8 cellular contexts compared by ENCODE assay signal in the genomic region with DNA sequence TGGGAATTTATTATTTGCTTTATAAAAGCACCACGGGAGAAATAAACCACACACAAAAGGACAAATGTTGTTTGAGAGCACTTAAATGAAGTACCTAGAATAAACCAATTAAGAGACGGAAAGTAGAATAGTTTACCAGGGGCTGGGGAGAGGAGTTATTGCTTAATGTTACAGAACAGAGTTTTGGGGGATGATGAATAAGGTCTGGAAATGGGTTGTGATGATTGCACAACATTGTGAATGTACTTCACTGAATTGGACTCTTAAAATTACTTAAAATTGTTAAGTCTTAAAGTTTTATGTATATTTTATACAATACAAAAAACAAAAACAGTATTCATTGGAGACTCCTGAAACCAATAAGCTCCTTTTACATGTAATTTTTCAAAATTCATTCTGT. TPM values are rescaled to one million over a fixed set of nuclear protein-coding genes. Genes with fewer than 3 reads are reported as not detected.
DNase-seq lines count a peak whose midpoint lies in the region; ATAC-seq and TF ChIP-seq lines count a peak whose summit lies in the region.

No MANE protein-coding gene starts in this region.

- H3K4me3 ChIP-seq in right cardiac atrium (ENCODE audit: low read length), result peak overlapping the region; percentile 70
- H3K4me3 ChIP-seq in suprapubic skin, result peak overlapping the region; percentile 77

- H3K4me1 ChIP-seq in right cardiac atrium (ENCODE audit: control insufficient read depth, insufficient read depth, low read length), result no peaks in the 10 kb centered on the region
- H3K4me1 ChIP-seq in suprapubic skin, result peaks cover 39% of the 10 kb centered on the region

- H3K4me3 Mint-ChIP-seq in activated T-cell treated with anti-CD3 and anti-CD28 coated beads, Interleukin-2, amount 50 U/mL, for 24 hours, result peak overlapping the region; percentile 88
- H3K4me3 Mint-ChIP-seq in activated CD8-positive, alpha-beta T cell treated with anti-CD3 and anti-CD28 coated beads for 36 hours, result peak overlapping the region; percentile 84

- H3K27me3 Mint-ChIP-seq in activated T-cell treated with anti-CD3 and anti-CD28 coated beads, Interleukin-2, amount 50 U/mL, for 24 hours, result no peaks in the 10 kb centered on the region
- H3K27me3 Mint-ChIP-seq in activated CD8-positive, alpha-beta T cell treated with anti-CD3 and anti-CD28 coated beads for 36 hours, result no peaks in the 10 kb centered on the region

- H3K27ac ChIP-seq in right cardiac atrium (ENCODE audit: low read length), result no peak overlapping the region
- H3K27ac ChIP-seq in suprapubic skin, result peak overlapping the region; percentile 95

- CTCF ChIA-PET in activated CD8-positive, alpha-beta T cell treated with anti-CD3 and anti-CD28 coated beads for 36 hours (lab: Charles Lee), result interaction anchor here (4.3 kb wide), 1 partner anchor 101 kb away, joined by 25 read pairs; no protein-coding TSS in a partner anchor

- no peak for TF ChIP-seq CTCF in activated CD8-positive, alpha-beta T cell treated with anti-CD3 and anti-CD28 coated beads for 36 hours (IDR thresholded peaks at IDR 0.05)
- no peak for TF ChIP-seq CTCF in suprapubic skin (IDR thresholded peaks at IDR 0.05)

- no peak for ATAC-seq in activated CD8-positive, alpha-beta T cell treated with anti-CD3 and anti-CD28 coated beads for 36 hours
- ATAC-seq in right cardiac atrium (no peak), HG02798 (IDR thresholded peaks at IDR 0.05; ENCODE audit: poor library complexity, unreplicated experiment) (no peak)

- WGBS in right cardiac atrium, result 59% methylated on average over 2 of the region's 2 CpGs
- WGBS in suprapubic skin, result 55% methylated on average over 2 of the region's 2 CpGs

- H3K4me1 Mint-ChIP-seq in activated T-cell treated with anti-CD3 and anti-CD28 coated beads, Interleukin-2, amount 50 U/mL, for 24 hours (ENCODE audit: low read depth), result peaks cover 44% of the 10 kb centered on the region
- peaks cover 28% of the 10 kb centered on the region for H3K4me1 Mint-ChIP-seq in activated CD8-positive, alpha-beta T cell treated with anti-CD3 and anti-CD28 coated beads for 36 hours (ENCODE audit: low read depth)

- TF ChIP-seq POLR2A in suprapubic skin (IDR thresholded peaks at IDR 0.05), result no peak

- POLR2A ChIA-PET in activated CD8-positive, alpha-beta T cell treated with anti-CD3 and anti-CD28 coated beads for 36 hours (lab: Charles Lee), result interaction anchor here (2.4 kb wide), 1 partner anchor 11 kb away, joined by 7 read pairs; no protein-coding TSS in a partner anchor

- intact Hi-C loops in activated CD8-positive, alpha-beta T cell treated with anti-CD3 and anti-CD28 coated beads for 36 hours (cut with micrococcal nuclease), result no loop called here
- intact Hi-C loops in right cardiac atrium (cut with DNase I), result no loop called here

- peaks cover 45% of the 10 kb centered on the region for H3K36me3 Mint-ChIP-seq in activated T-cell treated with anti-CD3 and anti-CD28 coated beads, Interleukin-2, amount 50 U/mL, for 24 hours (ENCODE audit: low read depth)
- peaks cover 6% of the 10 kb centered on the region for H3K36me3 Mint-ChIP-seq in activated CD8-positive, alpha-beta T cell treated with anti-CD3 and anti-CD28 coated beads for 36 hours (ENCODE audit: low read depth)

- no peak for DNase-seq in activated T-cell treated with anti-CD3 and anti-CD28 coated beads, Interleukin-2, amount 50 U/mL, for 24 hours
- DNase-seq in activated T-cell treated with anti-CD3 and anti-CD28 coated beads, Interleukin-2, amount 50 U/mL, for 1 hour, result no peak
- no peak for DNase-seq in activated CD8-positive, alpha-beta T cell treated with anti-CD3 and anti-CD28 coated beads for 36 hours
- DNase-seq in right cardiac atrium, result no peak
- DNase-seq in suprapubic skin (ENCODE audit: low spot score in 2 of 2), result no peak
- DNase-seq in NCI-H748 (lab: John Stamatoyannopoulos, UW; ENCODE audit: unreplicated experiment), result no peak
- DNase-seq in COR-L47 (lab: John Stamatoyannopoulos, UW), result no peak

- H3K36me3 ChIP-seq in suprapubic skin, result peaks cover 20% of the 10 kb centered on the region

- no peaks in the 10 kb centered on the region for H3K9me3 ChIP-seq in right cardiac atrium (ENCODE audit: control insufficient read depth, low read length)
- no peaks in the 10 kb centered on the region for H3K9me3 ChIP-seq in suprapubic skin

- no peaks in the 10 kb centered on the region for H3K27me3 ChIP-seq in right cardiac atrium (ENCODE audit: control insufficient read depth, insufficient read depth)
- no peaks in the 10 kb centered on the region for H3K27me3 ChIP-seq in suprapubic skin

- H3K9me3 Mint-ChIP-seq in activated T-cell treated with anti-CD3 and anti-CD28 coated beads, Interleukin-2, amount 50 U/mL, for 24 hours, result no peaks in the 10 kb centered on the region
- H3K9me3 Mint-ChIP-seq in activated CD8-positive, alpha-beta T cell treated with anti-CD3 and anti-CD28 coated beads for 36 hours, result no peaks in the 10 kb centered on the region

- peak overlapping the region; percentile 97 for H3K27ac Mint-ChIP-seq in activated T-cell treated with anti-CD3 and anti-CD28 coated beads, Interleukin-2, amount 50 U/mL, for 24 hours
- peak overlapping the region; percentile 97 for H3K27ac Mint-ChIP-seq in activated CD8-positive, alpha-beta T cell treated with anti-CD3 and anti-CD28 coated beads for 36 hours

- TF ChIP-seq EP300 in suprapubic skin (IDR thresholded peaks at IDR 0.05), result no peak

RNA-seq across cellular contexts. Expression of gene ZBTB43, which starts 1.5 kb away (rescaled TPM):
- 10 to 100 TPM; 14.3 to 21.1 TPM for total RNA-seq in activated CD8-positive, alpha-beta T cell treated with anti-CD3 and anti-CD28 coated beads for 36 hours
- total RNA-seq in right cardiac atrium (10 to 100 TPM; 17.2 to 23.4 (median 19.6) TPM), suprapubic skin (10 to 100 TPM; 21.2 to 46.1 (median 32.2) TPM)
- polyA plus RNA-seq in right cardiac atrium, result 7.5 TPM

RNA-seq across cellular contexts. Expression of gene ZBTB34, which starts 54.1 kb away (rescaled TPM):
- 1 to 10 TPM; 4.6 to 4.7 TPM for total RNA-seq in activated CD8-positive, alpha-beta T cell treated with anti-CD3 and anti-CD28 coated beads for 36 hours
- total RNA-seq in right cardiac atrium (1 to 10 TPM; 5.2 to 6.0 (median 5.4) TPM), suprapubic skin (10 to 100 TPM; 10.8 to 15.9 (median 13.0) TPM)
- 2.4 TPM for polyA plus RNA-seq in right cardiac atrium
